Comparison of ENCODE assay signal across 8 cellular contexts in the genomic region with DNA sequence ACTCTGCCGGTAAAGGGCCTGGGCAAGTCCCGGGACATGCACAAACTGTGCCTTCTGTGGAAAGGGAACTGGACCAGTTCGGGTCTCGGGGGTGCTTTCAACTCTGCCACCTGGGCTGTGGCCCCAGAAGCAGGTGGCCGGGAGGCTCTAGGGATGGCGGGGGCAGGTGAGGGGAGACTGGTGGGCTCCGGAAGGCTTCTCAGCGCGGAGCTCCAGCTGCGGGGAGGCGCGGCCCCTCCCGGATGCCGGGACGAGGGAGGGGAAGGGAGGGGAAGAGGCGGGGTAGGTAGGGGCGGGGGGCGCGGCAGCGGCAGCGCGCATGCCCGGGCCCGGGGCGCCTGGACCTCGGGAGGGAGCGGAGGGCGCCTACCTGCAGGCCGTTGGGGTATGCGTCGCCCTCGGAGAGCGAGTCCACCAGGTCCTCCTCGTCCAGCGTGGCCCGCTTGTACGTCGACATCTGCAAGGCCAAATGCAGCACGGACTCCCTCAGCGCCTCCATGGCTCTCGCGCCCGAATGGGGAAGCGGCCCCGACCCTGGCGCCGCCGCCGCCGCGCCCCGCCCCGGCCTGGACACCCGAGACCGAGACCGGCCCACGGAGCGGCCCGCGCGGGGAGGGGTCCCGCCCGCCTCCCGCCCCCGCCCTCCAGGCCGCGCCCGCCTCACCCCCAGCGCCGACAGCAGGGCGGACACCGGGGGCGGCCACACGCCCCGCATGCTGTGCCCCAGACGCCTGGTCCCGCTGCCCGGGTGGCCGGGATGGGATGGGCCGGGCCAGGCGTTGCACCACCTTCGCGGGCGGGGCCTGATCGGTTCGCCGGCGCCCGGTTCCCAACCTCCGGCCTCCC. TPM values are rescaled to one million over a fixed set of nuclear protein-coding genes. Genes with fewer than 3 reads are reported as not detected.
A peak's percentile ranks its signal among the peaks of the same experiment; 100 is the strongest.
DNase-seq lines count a peak whose midpoint lies in the region; ATAC-seq lines count a peak whose summit lies in the region.

A gene (minus strand): TSS at position 764 of the 846 bp plus-strand sequence. CDS start 49 bp downstream, at position 715.

- H3K9me3 ChIP-seq in CD4-positive, alpha-beta memory T cell (ENCODE audit: control insufficient read depth in 1 of 2, low read length in 2 of 2), result no peaks in the 10 kb centered on the region
- no peaks in the 10 kb centered on the region for H3K9me3 ChIP-seq in effector memory CD4-positive, alpha-beta T cell (ENCODE audit: control insufficient read depth, low read length)
- H3K9me3 ChIP-seq in mesodermal cell (ENCODE audit: control insufficient read depth, low read length) (no peaks in the 10 kb centered on the region), stomach smooth muscle (ENCODE audit: control insufficient read depth in 2 of 2, low read length in 2 of 2) (no peaks in the 10 kb centered on the region)

- peaks cover 5 to 37% of the 10 kb centered on the region in 2 donors for H3K36me3 Mint-ChIP-seq in CD4-positive, alpha-beta memory T cell

- DNase-seq in CD4-positive, alpha-beta memory T cell, result peak; percentile 51 to 59 (median 58)
- no peak for DNase-seq in LHCN-M2 (ENCODE audit: low read depth)
- peak; percentile 52 for DNase-seq in activated CD4-positive, alpha-beta T cell treated with anti-CD3 and anti-CD28 coated beads, Interleukin-2, amount 50 U/mL, for 1 hour
- DNase-seq in effector memory CD4-positive, alpha-beta T cell, result peak; percentile 21 to 53 (median 32)

- peak within 1 kb of the TSS; percentile 92 to 96 (median 94) for H3K4me3 Mint-ChIP-seq in CD4-positive, alpha-beta memory T cell

- peaks cover 0 to 2% (median 0%) of the 10 kb centered on the region in 8 donors for H3K9me3 Mint-ChIP-seq in CD4-positive, alpha-beta memory T cell

- CTCF ChIA-PET in CD4-positive, alpha-beta memory T cell (lab: Charles Lee; ENCODE audit: partially characterized antibody), result interaction anchor here (1.0 to 13.0 kb wide), 4 partner anchors 20 to 79 kb away, joined by 3 to 144 read pairs (median 39); no protein-coding TSS in a partner anchor

- WGBS in mesodermal cell (ENCODE audit: insufficient coverage in 2 of 2), 2 experiments, result 2 to 3% methylated on average over 54 to 61 of the region's 90 CpGs

- peak within 1 kb of the TSS; percentile 68 for H3K27ac ChIP-seq in CD4-positive, alpha-beta memory T cell (ENCODE audit: low read depth, low read length)
- H3K27ac ChIP-seq in effector memory CD4-positive, alpha-beta T cell (ENCODE audit: insufficient read depth, low read length, poor library complexity, severe bottlenecking), result peak within 1 kb of the TSS; percentile 99
- H3K27ac ChIP-seq in mesodermal cell (ENCODE audit: low read depth, low read length, severe bottlenecking) (no peak within 1 kb of the TSS), stomach smooth muscle (ENCODE audit: low read length) (no peak within 1 kb of the TSS)

- peak within 1 kb of the TSS; percentile 21 to 57 for H3K9ac ChIP-seq in stomach smooth muscle (ENCODE audit: low read length in 2 of 2)

- no peaks in the 10 kb centered on the region for H3K36me3 ChIP-seq in CD4-positive, alpha-beta memory T cell (ENCODE audit: insufficient read depth, low read length)
- H3K36me3 ChIP-seq in effector memory CD4-positive, alpha-beta T cell (ENCODE audit: control insufficient read depth, insufficient read depth, low read length), result no peaks in the 10 kb centered on the region
- H3K36me3 ChIP-seq in mesodermal cell (ENCODE audit: control insufficient read depth, insufficient read depth, low read length), result peaks cover 11% of the 10 kb centered on the region
- H3K36me3 ChIP-seq in stomach smooth muscle (ENCODE audit: control insufficient read depth in 2 of 2, insufficient read depth in 2 of 2, low read length in 2 of 2), result no peaks in the 10 kb centered on the region

- no peaks in the 10 kb centered on the region for H3K27me3 Mint-ChIP-seq in CD4-positive, alpha-beta memory T cell

- no peaks in the 10 kb centered on the region for H3K27me3 ChIP-seq in CD4-positive, alpha-beta memory T cell (ENCODE audit: insufficient read depth, low read length)
- H3K27me3 ChIP-seq in effector memory CD4-positive, alpha-beta T cell (replicated peaks; ENCODE audit: control insufficient read depth, insufficient read depth, low read length, poor library complexity, severe bottlenecking), result no peaks in the 10 kb centered on the region
- no peaks in the 10 kb centered on the region for H3K27me3 ChIP-seq in stomach smooth muscle (ENCODE audit: control insufficient read depth in 1 of 2, insufficient read depth in 2 of 2, low read length in 2 of 2)

- peak within 1 kb of the TSS; percentile 71 to 84 for H3K4me3 ChIP-seq in CD4-positive, alpha-beta memory T cell (ENCODE audit: low read length in 2 of 2)
- peak within 1 kb of the TSS; percentile 80 for H3K4me3 ChIP-seq in effector memory CD4-positive, alpha-beta T cell (ENCODE audit: insufficient read depth, low read depth, low read length, poor library complexity, severe bottlenecking)
- H3K4me3 ChIP-seq in mesodermal cell (ENCODE audit: extremely low read depth, insufficient read depth, low read length, poor library complexity, severe bottlenecking) (peak within 1 kb of the TSS; percentile 45), stomach smooth muscle (ENCODE audit: low read length in 2 of 2) (peak within 1 kb of the TSS; percentile 61 to 73)

- POLR2A ChIA-PET in CD4-positive, alpha-beta memory T cell (lab: Charles Lee; ENCODE audit: partially characterized antibody), result interaction anchor here (0.7 to 10.9 kb wide), 9 partner anchors 9 to 54 kb away, joined by 3 to 309 read pairs (median 75); no protein-coding TSS in a partner anchor

- intact Hi-C loops in CD4-positive, alpha-beta memory T cell (cut with micrococcal nuclease), result loop anchor here (1.0 to 5.0 kb wide), 3 partner anchors 10 to 503 kb away; a partner anchor contains a TSS

- no peak for ATAC-seq in HG03108 (IDR thresholded peaks at IDR 0.05; ENCODE audit: unreplicated experiment)
- ATAC-seq in GM18519 (IDR thresholded peaks at IDR 0.05; ENCODE audit: low FRiP score, unreplicated experiment), result no peak

- H3K27ac Mint-ChIP-seq in CD4-positive, alpha-beta memory T cell, result peak within 1 kb of the TSS; percentile 96 to 99 (median 99)

- H3K4me1 ChIP-seq in CD4-positive, alpha-beta memory T cell (ENCODE audit: insufficient read depth, low read length), result peaks cover 59% of the 10 kb centered on the region
- peaks cover 52% of the 10 kb centered on the region for H3K4me1 ChIP-seq in effector memory CD4-positive, alpha-beta T cell (ENCODE audit: control insufficient read depth, insufficient read depth, low read length, poor library complexity, severe bottlenecking)
- H3K4me1 ChIP-seq in mesodermal cell (ENCODE audit: control insufficient read depth, insufficient read depth, low read length, poor library complexity, severe bottlenecking), result peaks cover 18% of the 10 kb centered on the region
- H3K4me1 ChIP-seq in stomach smooth muscle (ENCODE audit: control insufficient read depth, insufficient read depth, low read length), result peaks cover 42% of the 10 kb centered on the region

- peaks cover 26 to 67% (median 47%) of the 10 kb centered on the region in 4 donors for H3K4me1 Mint-ChIP-seq in CD4-positive, alpha-beta memory T cell

RNA-seq across cellular contexts. Expression of the gene that starts here (rescaled TPM):
- 100 to 1,000 TPM in 1 of 2 experiments, 10 to 100 TPM in 1; 86.0 to 104 TPM for total RNA-seq in CD4-positive, alpha-beta memory T cell
- 10 to 100 TPM; 10.0 to 65.2 TPM for polyA plus RNA-seq in CD4-positive, alpha-beta memory T cell
- total RNA-seq in LHCN-M2 (2014; rRNA removed), result 50.5 and 61.5 TPM in 2 replicates
- polyA plus RNA-seq in LHCN-M2 (2012), result 54.0 TPM
- polyA plus RNA-seq in mesodermal cell (2013, experiment 1 of 2), result 279 TPM
- 263 TPM for polyA plus RNA-seq in mesodermal cell (2013, experiment 2 of 2)

Comparison
In these comparisons a context has a peak if more than half of its experiments do, and no peak if none do; other contexts are left out.
1. H3K27ac ChIP-seq: peak in CD4-positive, alpha-beta memory T cell (single experiment) and effector memory CD4-positive, alpha-beta T cell (single experiment); none in mesodermal cell (single experiment) and stomach smooth muscle (single experiment).
2. Peak in every context shown above with its lines, with median percentiles within 50 percentile points of each other: H3K4me3 ChIP-seq.